In the genomic region with DNA sequence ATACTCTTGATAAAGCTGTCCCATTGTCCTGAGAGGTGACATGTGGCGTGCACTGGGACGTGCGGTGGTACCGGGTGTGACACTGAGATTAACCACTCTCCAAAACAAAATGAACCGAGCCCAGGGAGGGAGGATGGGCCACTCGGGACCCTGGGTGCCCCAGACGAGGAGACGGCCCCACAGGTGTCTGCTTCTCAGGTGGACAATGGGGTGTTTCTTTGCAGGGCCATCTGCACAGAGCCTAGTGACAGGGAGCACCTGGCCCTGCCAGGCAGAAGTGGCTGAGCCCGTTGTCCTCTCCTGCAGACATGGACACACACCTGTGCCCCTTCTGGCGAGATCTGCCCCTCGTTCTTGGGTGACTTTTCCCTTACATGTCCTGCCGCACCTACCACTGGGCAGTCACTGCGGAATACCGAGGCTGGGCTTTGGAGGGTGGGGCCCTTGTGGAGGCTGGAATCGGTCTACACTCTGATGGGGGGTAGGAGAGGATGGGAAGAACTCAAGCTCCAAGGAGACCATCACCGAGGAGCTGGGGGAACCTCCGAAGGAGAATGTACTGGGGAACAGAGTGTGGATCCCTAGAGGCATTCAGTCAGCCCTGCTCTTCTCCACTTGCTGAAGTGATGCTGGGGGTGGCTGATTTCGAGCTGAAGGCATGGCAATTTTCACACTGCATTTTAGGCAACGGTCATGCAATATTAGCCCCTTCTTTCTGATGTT, we compare ENCODE assay signal across 20 cellular contexts.
"Had no signal": no experiment of that assay in that cellular context is flagged by ENCODE, and none has a peak within 500 bp of the region (broad histone marks: within the 10 kb centered on the region; RNA-seq: fewer than 3 reads in every experiment).

No MANE protein-coding gene starts in this region.

- H3K4me3 ChIP-seq: ascending aorta, cardiac muscle cell, heart left ventricle, left lung, lower lobe of right lung, neural progenitor cell, skin epidermis, stomach, thyroid gland, upper lobe of left lung had no signal

- H3K9ac ChIP-seq: neural progenitor cell had no signal

- H3K9me3 ChIP-seq: ascending aorta, heart left ventricle, left lung, lower lobe of right lung, stomach, thyroid gland, upper lobe of left lung had no signal

- H2AFZ ChIP-seq: neural progenitor cell had no signal

- H3K27me3 Mint-ChIP-seq: activated CD4-positive, alpha-beta memory T cell treated with anti-CD3 and anti-CD28 coated beads for 36 hours; activated naive CD4-positive, alpha-beta T cell treated with anti-CD3 and anti-CD28 coated beads, Interleukin-2, amount 10 ng/mL, durations not matched to agents 7 days and 5 days; activated naive CD8-positive, alpha-beta T cell treated with anti-CD3 and anti-CD28 coated beads, Interleukin-2, amount 10 ng/mL, durations not matched to agents 7 days and 5 days had no signal

- H3K4me2 ChIP-seq: neural progenitor cell had no signal

- H3K27ac Mint-ChIP-seq: activated CD4-positive, alpha-beta memory T cell treated with anti-CD3 and anti-CD28 coated beads for 36 hours; activated naive CD4-positive, alpha-beta T cell treated with anti-CD3 and anti-CD28 coated beads, Interleukin-2, amount 10 ng/mL, durations not matched to agents 7 days and 5 days; activated naive CD8-positive, alpha-beta T cell treated with anti-CD3 and anti-CD28 coated beads, Interleukin-2, amount 10 ng/mL, durations not matched to agents 7 days and 5 days; activated T-cell treated with anti-CD3 and anti-CD28 coated beads, Interleukin-2, amount 50 U/mL, for 72 hours; stimulated activated naive B cell treated with anti-CD40 and anti-IgM and Interleukin-4, amounts not matched to agents 10 μg/mL and 1 μg/mL and 100 μg/mL, for 72 hours had no signal

- H3K27me3 ChIP-seq: ascending aorta, heart left ventricle, left lung, neural progenitor cell, stomach, thyroid gland, upper lobe of left lung had no signal

- H3K4me1 ChIP-seq: ascending aorta, heart left ventricle, left lung, lower lobe of right lung, neural progenitor cell, stomach, thyroid gland, upper lobe of left lung had no signal

- H3K36me3 Mint-ChIP-seq: brain; natural killer cell; neural progenitor cell; stimulated activated naive B cell treated with anti-CD40 and anti-IgM and Interleukin-4, amounts not matched to agents 10 μg/mL and 1 μg/mL and 100 μg/mL, for 72 hours had no signal

- H3K4me3 Mint-ChIP-seq: activated CD4-positive, alpha-beta memory T cell treated with anti-CD3 and anti-CD28 coated beads for 36 hours; activated naive CD4-positive, alpha-beta T cell treated with anti-CD3 and anti-CD28 coated beads, Interleukin-2, amount 10 ng/mL, durations not matched to agents 7 days and 5 days; activated naive CD8-positive, alpha-beta T cell treated with anti-CD3 and anti-CD28 coated beads, Interleukin-2, amount 10 ng/mL, durations not matched to agents 7 days and 5 days; activated T-cell treated with anti-CD3 and anti-CD28 coated beads, Interleukin-2, amount 50 U/mL, for 72 hours; brain; natural killer cell; neural progenitor cell; stimulated activated naive B cell treated with anti-CD40 and anti-IgM and Interleukin-4, amounts not matched to agents 10 μg/mL and 1 μg/mL and 100 μg/mL, for 72 hours had no signal

- H3K4me1 Mint-ChIP-seq: activated naive CD4-positive, alpha-beta T cell treated with anti-CD3 and anti-CD28 coated beads, Interleukin-2, amount 10 ng/mL, durations not matched to agents 7 days and 5 days; activated naive CD8-positive, alpha-beta T cell treated with anti-CD3 and anti-CD28 coated beads, Interleukin-2, amount 10 ng/mL, durations not matched to agents 7 days and 5 days; brain; natural killer cell; neural progenitor cell; stimulated activated naive B cell treated with anti-CD40 and anti-IgM and Interleukin-4, amounts not matched to agents 10 μg/mL and 1 μg/mL and 100 μg/mL, for 72 hours had no signal

- H3K27ac ChIP-seq: cardiac muscle cell, heart left ventricle, left lung, lower lobe of right lung, neural progenitor cell, skin epidermis, stomach, thyroid gland, upper lobe of left lung, VCaP had no signal

- DNase-seq: kidney glomerular epithelial cell, mesenchymal stem cell had no signal

- H3K9me3 Mint-ChIP-seq: activated CD4-positive, alpha-beta memory T cell treated with anti-CD3 and anti-CD28 coated beads for 36 hours; activated naive CD4-positive, alpha-beta T cell treated with anti-CD3 and anti-CD28 coated beads, Interleukin-2, amount 10 ng/mL, durations not matched to agents 7 days and 5 days; activated naive CD8-positive, alpha-beta T cell treated with anti-CD3 and anti-CD28 coated beads, Interleukin-2, amount 10 ng/mL, durations not matched to agents 7 days and 5 days; activated T-cell treated with anti-CD3 and anti-CD28 coated beads, Interleukin-2, amount 50 U/mL, for 72 hours; brain; natural killer cell; neural progenitor cell; stimulated activated naive B cell treated with anti-CD40 and anti-IgM and Interleukin-4, amounts not matched to agents 10 μg/mL and 1 μg/mL and 100 μg/mL, for 72 hours had no signal

- H3K36me3 ChIP-seq: cardiac muscle cell, heart left ventricle, neural progenitor cell, thyroid gland had no signal
